8 cellular contexts compared by ENCODE assay signal in the genomic region with DNA sequence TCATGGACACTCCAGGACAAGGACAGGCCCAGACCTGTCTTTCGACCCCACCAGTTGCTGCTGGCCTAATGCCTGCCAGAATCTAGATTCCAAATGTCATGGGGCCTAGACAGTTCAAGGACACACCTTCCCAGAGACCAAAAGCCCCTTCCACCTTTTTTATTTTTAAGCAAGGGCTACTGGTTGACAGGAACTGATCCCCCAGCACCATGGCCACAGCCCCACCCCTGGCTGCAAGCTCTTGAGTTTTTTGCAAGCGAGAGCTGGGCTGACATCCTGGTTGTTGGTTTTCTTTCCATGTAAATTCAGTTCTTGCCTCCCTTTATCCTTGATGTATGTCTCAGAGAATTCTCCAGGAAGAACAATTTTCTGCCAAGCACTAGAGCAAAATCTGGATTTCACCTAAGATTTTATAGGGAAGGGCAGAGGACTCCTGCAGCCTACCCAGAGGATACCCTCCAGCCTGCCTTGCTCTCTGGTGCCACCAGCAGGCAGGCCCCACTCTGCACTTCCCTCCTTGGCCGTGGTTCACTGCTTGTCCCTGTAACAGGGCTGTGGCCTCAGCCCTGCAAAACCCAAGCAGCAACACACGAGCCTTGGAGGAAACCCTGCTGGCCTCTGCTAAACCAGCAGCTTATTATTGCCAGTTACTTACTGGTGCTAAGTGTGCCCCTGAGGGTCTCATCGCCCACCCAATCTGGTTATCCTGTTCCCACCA.
DNase-seq lines count a peak whose midpoint lies in the region; ATAC-seq and TF ChIP-seq lines count a peak whose summit lies in the region.

No MANE protein-coding gene starts in this region.

- no peaks in the 10 kb centered on the region for H3K9me3 ChIP-seq in upper lobe of right lung

- intact Hi-C loops in upper lobe of right lung (cut with DNase I): no loop called here

- H3K27ac ChIP-seq in C4-2B (no peak overlapping the region), upper lobe of right lung (no peak overlapping the region)

- H3K36me3 ChIP-seq in upper lobe of right lung: no peaks in the 10 kb centered on the region

- DNase-seq in HT1080 (ENCODE audit: low read depth): peak; percentile 44
- peak; percentile 38 for DNase-seq in astrocyte of the hippocampus (ENCODE audit: low read depth, low spot score)
- DNase-seq in inferior parietal cortex (ENCODE audit: extremely low spot score): peak; percentile 17
- peak; percentile 77 for DNase-seq in upper lobe of right lung
- DNase-seq in NCI-H2029 treated with DMSO at 0.1 percent for 48 hours (lab: John Stamatoyannopoulos, UW): no peak

- H3K4me1 ChIP-seq in upper lobe of right lung: peaks cover 3% of the 10 kb centered on the region

- no peak overlapping the region for H3K4me3 ChIP-seq in upper lobe of right lung

- TF ChIP-seq CTCF in C4-2B (conservative IDR thresholded peaks at IDR 0.05) (peak; percentile 70), upper lobe of right lung (IDR thresholded peaks at IDR 0.05) (peak; percentile 79)

- H3K27me3 ChIP-seq in upper lobe of right lung: no peaks in the 10 kb centered on the region

- ATAC-seq in upper lobe of right lung (peak; percentile 88), GM21390 (IDR thresholded peaks at IDR 0.05; ENCODE audit: unreplicated experiment) (no peak), HG03025 (IDR thresholded peaks at IDR 0.05; ENCODE audit: low FRiP score, unreplicated experiment) (no peak)
